In the genomic region with DNA sequence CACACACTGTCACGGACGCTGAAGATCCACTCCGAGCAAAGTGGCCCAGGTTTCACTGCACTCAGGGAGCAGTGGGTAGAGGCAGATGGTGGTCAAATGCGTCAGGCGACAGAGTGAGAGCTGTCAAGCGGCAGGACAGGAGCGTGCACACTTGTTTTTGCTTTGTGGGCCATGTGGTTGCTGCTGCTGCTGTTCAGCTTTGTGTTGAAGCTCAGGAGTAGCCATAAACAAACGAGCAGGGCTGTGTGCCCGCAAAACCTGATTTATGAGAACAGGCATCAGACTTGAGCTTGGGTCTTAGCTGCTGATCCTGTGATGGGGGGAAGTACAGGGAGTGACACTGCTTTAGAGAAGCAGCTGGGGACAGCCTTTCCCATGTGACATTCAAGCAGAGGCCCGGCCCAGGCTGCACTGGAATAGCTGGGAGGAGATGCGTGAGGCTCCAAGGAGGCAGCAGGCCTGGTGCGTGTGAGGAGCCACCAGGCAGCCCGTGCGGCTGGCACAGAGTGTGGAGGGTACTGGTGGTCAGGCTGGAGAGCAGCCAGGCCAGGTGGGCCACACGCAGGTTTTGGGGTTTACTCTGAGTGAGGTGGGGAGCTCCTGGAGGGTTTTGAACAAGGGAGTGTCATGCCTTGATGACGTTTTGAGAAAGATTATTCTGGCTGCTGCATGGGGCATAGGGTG, we compare ENCODE assay signal across 26 cellular contexts. TPM values are rescaled to one million over a fixed set of nuclear protein-coding genes. Genes with fewer than 3 reads are reported as not detected.
"Had no signal": no experiment of that assay in that cellular context is flagged by ENCODE, and none has a peak within 500 bp of the region (broad histone marks: within the 10 kb centered on the region; RNA-seq: fewer than 3 reads in every experiment).

No MANE protein-coding gene starts in this region.

- DNase-seq: activated B cell treated with CpG ODN at 0.5 μM for 24 hours; activated CD4-positive, alpha-beta memory T cell treated with anti-CD3 and anti-CD28 coated beads for 36 hours; activated CD4-positive, alpha-beta T cell treated with anti-CD3 and anti-CD28 coated beads, Interleukin-2, amount 10 ng/mL, durations not matched to agents 7 days and 5 days; activated gamma-delta T cell treated with Interleukin-2 at 50 U/mL for 16 hours; activated naive CD4-positive, alpha-beta T cell treated with anti-CD3 and anti-CD28 coated beads, Interleukin-2, amount 10 ng/mL, durations not matched to agents 7 days and 5 days; activated naive CD8-positive, alpha-beta T cell treated with anti-CD3 and anti-CD28 coated beads for 36 hours; activated T-cell treated with anti-CD3 and anti-CD28 coated beads, Interleukin-2, amount 50 U/mL, for 72 hours; KG1; NCI-H1092; NCI-H1417; NCI-H1930; NCI-H2171 treated with DMSO at 0.1 percent for 48 hours; NCI-H226; NCI-H526; NCI-H774; NK-92 treated with Interleukin-12 subunit alpha and Interleukin-12 subunit beta, amount 100 ng/mL, for 24 hours; Peyer's patch; Right ventricle myocardium superior; SJCRH30; SK-N-SH had no signal

- H3K9me3 ChIP-seq: Peyer's patch, SK-N-SH had no signal

- H3K9me3 Mint-ChIP-seq: activated CD4-positive, alpha-beta memory T cell treated with anti-CD3 and anti-CD28 coated beads for 36 hours; activated CD4-positive, alpha-beta T cell treated with anti-CD3 and anti-CD28 coated beads, Interleukin-2, amount 10 ng/mL, durations not matched to agents 7 days and 5 days; activated naive CD4-positive, alpha-beta T cell treated with anti-CD3 and anti-CD28 coated beads, Interleukin-2, amount 10 ng/mL, durations not matched to agents 7 days and 5 days; activated naive CD8-positive, alpha-beta T cell treated with anti-CD3 and anti-CD28 coated beads for 36 hours; activated T-cell treated with anti-CD3 and anti-CD28 coated beads, Interleukin-2, amount 50 U/mL, for 72 hours; activated T-helper 2 cell treated with anti-CD3 and anti-CD28 coated beads, Interferon-gamma antibody, Interleukin-2, Interleukin-4, amounts not matched to agents 10 μg/mL and 5 μg/mL and 100 μg/mL, durations not matched to agents 14 hours and 24 hours and 36 hours; IgD-negative memory B cell; T-helper 1 cell treated with Interleukin-12 subunit alpha and Interleukin-12 subunit beta and Interleukin-4 antibody, amounts not matched to agents 30 μg/mL and 1 μg/mL, for 36 hours had no signal

- H3K36me3 Mint-ChIP-seq: activated CD4-positive, alpha-beta memory T cell treated with anti-CD3 and anti-CD28 coated beads for 36 hours; activated naive CD4-positive, alpha-beta T cell treated with anti-CD3 and anti-CD28 coated beads, Interleukin-2, amount 10 ng/mL, durations not matched to agents 7 days and 5 days; activated naive CD8-positive, alpha-beta T cell treated with anti-CD3 and anti-CD28 coated beads for 36 hours; IgD-negative memory B cell had no signal

- H3K27ac ChIP-seq: Peyer's patch, RWPE1, SJCRH30 had no signal

- H3K4me3 Mint-ChIP-seq: activated B cell treated with CpG ODN at 0.5 μM for 24 hours; activated CD4-positive, alpha-beta memory T cell treated with anti-CD3 and anti-CD28 coated beads for 36 hours; activated CD4-positive, alpha-beta T cell treated with anti-CD3 and anti-CD28 coated beads, Interleukin-2, amount 10 ng/mL, durations not matched to agents 7 days and 5 days; activated naive CD4-positive, alpha-beta T cell treated with anti-CD3 and anti-CD28 coated beads, Interleukin-2, amount 10 ng/mL, durations not matched to agents 7 days and 5 days; activated naive CD8-positive, alpha-beta T cell treated with anti-CD3 and anti-CD28 coated beads for 36 hours; activated T-cell treated with anti-CD3 and anti-CD28 coated beads, Interleukin-2, amount 50 U/mL, for 72 hours; IgD-negative memory B cell; T-helper 1 cell treated with Interleukin-12 subunit alpha and Interleukin-12 subunit beta and Interleukin-4 antibody, amounts not matched to agents 30 μg/mL and 1 μg/mL, for 36 hours had no signal

- H3K4me3 ChIP-seq: Peyer's patch, SJCRH30 had no signal

- H3K9ac ChIP-seq: SK-N-SH had no signal

- ATAC-seq: activated T-cell treated with anti-CD3 and anti-CD28 coated beads, Interleukin-2, amount 50 U/mL, for 72 hours had no signal

- H3K36me3 ChIP-seq: Peyer's patch, SJCRH30 had no signal

- H3K4me1 ChIP-seq: Peyer's patch, SJCRH30 had no signal

- H3K27me3 ChIP-seq: Peyer's patch, SJCRH30 had no signal

- H3K4me2 ChIP-seq: SK-N-SH had no signal

- H3K4me1 Mint-ChIP-seq: activated B cell treated with CpG ODN at 0.5 μM for 24 hours; activated CD4-positive, alpha-beta T cell treated with anti-CD3 and anti-CD28 coated beads, Interleukin-2, amount 10 ng/mL, durations not matched to agents 7 days and 5 days; activated naive CD4-positive, alpha-beta T cell treated with anti-CD3 and anti-CD28 coated beads, Interleukin-2, amount 10 ng/mL, durations not matched to agents 7 days and 5 days; activated naive CD8-positive, alpha-beta T cell treated with anti-CD3 and anti-CD28 coated beads for 36 hours; IgD-negative memory B cell had no signal

- H3K27ac Mint-ChIP-seq: activated B cell treated with CpG ODN at 0.5 μM for 24 hours; activated CD4-positive, alpha-beta memory T cell treated with anti-CD3 and anti-CD28 coated beads for 36 hours; activated CD4-positive, alpha-beta T cell treated with anti-CD3 and anti-CD28 coated beads, Interleukin-2, amount 10 ng/mL, durations not matched to agents 7 days and 5 days; activated naive CD4-positive, alpha-beta T cell treated with anti-CD3 and anti-CD28 coated beads, Interleukin-2, amount 10 ng/mL, durations not matched to agents 7 days and 5 days; activated naive CD8-positive, alpha-beta T cell treated with anti-CD3 and anti-CD28 coated beads for 36 hours; activated T-cell treated with anti-CD3 and anti-CD28 coated beads, Interleukin-2, amount 50 U/mL, for 72 hours; activated T-helper 2 cell treated with anti-CD3 and anti-CD28 coated beads, Interferon-gamma antibody, Interleukin-2, Interleukin-4, amounts not matched to agents 10 μg/mL and 5 μg/mL and 100 μg/mL, durations not matched to agents 14 hours and 24 hours and 36 hours; IgD-negative memory B cell; T-helper 1 cell treated with Interleukin-12 subunit alpha and Interleukin-12 subunit beta and Interleukin-4 antibody, amounts not matched to agents 30 μg/mL and 1 μg/mL, for 36 hours had no signal

RNA-seq across cellular contexts. Expression of a gene that starts 31.1 kb away (rescaled TPM):
- total RNA-seq: activated B cell treated with CpG ODN at 0.5 μM for 24 hours; activated CD4-positive, alpha-beta memory T cell treated with anti-CD3 and anti-CD28 coated beads for 36 hours; activated CD4-positive, alpha-beta T cell treated with anti-CD3 and anti-CD28 coated beads, Interleukin-2, amount 10 ng/mL, durations not matched to agents 7 days and 5 days; activated CD8-positive, alpha-beta memory T cell treated with anti-CD3 and anti-CD28 coated beads for 36 hours; activated naive CD8-positive, alpha-beta T cell treated with anti-CD3 and anti-CD28 coated beads for 36 hours; activated T-helper 2 cell treated with anti-CD3 and anti-CD28 coated beads, Interferon-gamma antibody, Interleukin-2, Interleukin-4, amounts not matched to agents 10 μg/mL and 5 μg/mL and 100 μg/mL, durations not matched to agents 14 hours and 24 hours and 36 hours; M059J had no signal
- polyA plus RNA-seq: IgD-negative memory B cell, SK-N-SH had no signal
